ENCODE assay signal across 16 cellular contexts in the genomic region with DNA sequence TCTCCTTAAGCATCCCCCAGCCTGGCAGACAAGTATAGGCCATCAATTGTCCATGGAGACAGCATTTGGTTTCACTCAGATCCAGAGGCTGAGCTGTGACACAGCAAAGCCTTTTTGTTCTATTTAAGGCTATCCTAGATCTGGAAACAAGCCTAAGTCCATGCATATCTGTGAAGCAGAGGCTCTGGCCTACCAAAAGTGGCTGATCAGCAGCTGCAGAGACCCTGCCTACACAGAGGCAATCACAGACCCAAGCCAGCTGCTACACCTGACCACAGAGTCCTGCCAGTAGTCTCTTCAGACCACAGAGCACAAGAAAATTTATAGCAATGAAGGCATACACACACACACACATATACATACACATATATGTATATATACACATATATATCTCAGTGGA.
"Had no signal": no experiment of that assay in that cellular context is flagged by ENCODE, and none has a peak within 500 bp of the region (broad histone marks: within the 10 kb centered on the region; RNA-seq: fewer than 3 reads in every experiment).

No MANE protein-coding gene starts in this region.

- ATAC-seq: gastrocnemius medialis; naive thymus-derived CD8-positive, alpha-beta T cell; psoas muscle; stimulated activated memory B cell treated with anti-CD40 and anti-IgM and Interleukin-4, amounts not matched to agents 10 μg/mL and 1 μg/mL and 100 μg/mL, for 72 hours had no signal

- H3K4me1 Mint-ChIP-seq: central memory CD8-positive, alpha-beta T cell; naive thymus-derived CD8-positive, alpha-beta T cell; stimulated activated memory B cell treated with anti-CD40 and anti-IgM and Interleukin-4, amounts not matched to agents 10 μg/mL and 1 μg/mL and 100 μg/mL, for 72 hours had no signal

- H3K36me3 Mint-ChIP-seq: stimulated activated memory B cell treated with anti-CD40 and anti-IgM and Interleukin-4, amounts not matched to agents 10 μg/mL and 1 μg/mL and 100 μg/mL, for 72 hours had no signal

- H3K4me1 ChIP-seq: esophagus muscularis mucosa, gastrocnemius medialis, heart right ventricle, psoas muscle had no signal

- H3K27me3 ChIP-seq: dorsolateral prefrontal cortex, esophagus muscularis mucosa, gastrocnemius medialis, heart right ventricle, neutrophil had no signal

- H3K9me3 ChIP-seq: gastrocnemius medialis, neutrophil, psoas muscle had no signal

- DNase-seq: cortex of kidney; dorsolateral prefrontal cortex; effector CD8-positive, alpha-beta T cell; gastrocnemius medialis; heart right ventricle; mesendoderm; naive thymus-derived CD8-positive, alpha-beta T cell; psoas muscle; retina; stimulated activated CD4-positive, alpha-beta T cell treated with anti-CD3 and anti-CD28 coated beads, Interleukin-4, amount 100 ng/mL, for 1 hour; trophoblast cell had no signal

- H3K27ac Mint-ChIP-seq: naive thymus-derived CD8-positive, alpha-beta T cell; stimulated activated memory B cell treated with anti-CD40 and anti-IgM and Interleukin-4, amounts not matched to agents 10 μg/mL and 1 μg/mL and 100 μg/mL, for 72 hours had no signal

- H3K27me3 Mint-ChIP-seq: central memory CD8-positive, alpha-beta T cell; naive thymus-derived CD8-positive, alpha-beta T cell; stimulated activated memory B cell treated with anti-CD40 and anti-IgM and Interleukin-4, amounts not matched to agents 10 μg/mL and 1 μg/mL and 100 μg/mL, for 72 hours had no signal

- H3K27ac ChIP-seq: dorsolateral prefrontal cortex, epithelial cell of prostate, esophagus muscularis mucosa, gastrocnemius medialis, heart right ventricle, neutrophil, psoas muscle had no signal

- H3K4me3 Mint-ChIP-seq: central memory CD8-positive, alpha-beta T cell; naive thymus-derived CD8-positive, alpha-beta T cell; stimulated activated memory B cell treated with anti-CD40 and anti-IgM and Interleukin-4, amounts not matched to agents 10 μg/mL and 1 μg/mL and 100 μg/mL, for 72 hours had no signal

- H3K4me3 ChIP-seq: dorsolateral prefrontal cortex, esophagus muscularis mucosa, gastrocnemius medialis, heart right ventricle, psoas muscle had no signal

- H3K36me3 ChIP-seq: esophagus muscularis mucosa, gastrocnemius medialis, heart right ventricle, neutrophil had no signal
